14 cellular contexts compared by ENCODE assay signal in genomic region chr22:25402160-25402500, GRCh38.
A peak's percentile ranks its signal among the peaks of the same experiment; 100 is the strongest.
DNase-seq lines count a peak whose midpoint lies in the region; ATAC-seq, FAIRE-seq and TF ChIP-seq lines count a peak whose summit lies in the region.
"Had no signal": no experiment of that assay in that cellular context is flagged by ENCODE, and none has a peak within 500 bp of the region (broad histone marks: within the 10 kb centered on the region; RNA-seq: fewer than 3 reads in every experiment).

No MANE protein-coding gene starts in this region.

- TF ChIP-seq POLR2A in HepG2 (IDR thresholded peaks at IDR 0.05; ENCODE audit: insufficient read depth in 1 of 2, low read depth in 2 of 2, low read length in 2 of 2), result no peak

- H3K27me3 ChIP-seq in heart right ventricle (no peaks in the 10 kb centered on the region), RWPE2 (ENCODE audit: insufficient read depth, poor library complexity, severe bottlenecking) (no peaks in the 10 kb centered on the region), HepG2 (ENCODE audit: control insufficient read depth in 1 of 2, insufficient read depth in 2 of 2, low read length in 2 of 2) (no peaks in the 10 kb centered on the region; a peak in 1 of 5 replicates)

- no peak for TF ChIP-seq RAD21 in HepG2 (CRISPR knock-in tag; IDR thresholded peaks at IDR 0.05)

- no peak overlapping the region for H2AFZ ChIP-seq in HepG2 (ENCODE audit: low read length)

- no peaks in the 10 kb centered on the region for H3K9me3 ChIP-seq in heart right ventricle
- no peaks in the 10 kb centered on the region for H3K9me3 ChIP-seq in RWPE2 (ENCODE audit: severe bottlenecking)
- H3K9me3 ChIP-seq in HepG2 (ENCODE audit: low read length), result no peaks in the 10 kb centered on the region

- TF ChIP-seq EP300 in HepG2 (IDR thresholded peaks at IDR 0.05; ENCODE audit: low read depth in 2 of 2, low read length in 2 of 2) (no peak), HepG2 (CRISPR knock-in tag; IDR thresholded peaks at IDR 0.05; ENCODE audit: borderline replicate concordance) (no peak)

- TF ChIP-seq CTCF in heart right ventricle (IDR thresholded peaks at IDR 0.05) (no peak), RWPE2 (IDR thresholded peaks at IDR 0.05; ENCODE audit: poor library complexity, severe bottlenecking) (no peak), HepG2 (CRISPR knock-in tag; IDR thresholded peaks at IDR 0.05) (no peak), type B pancreatic cell (conservative IDR thresholded peaks at IDR 0.05) (no peak)

- no peaks in the 10 kb centered on the region for H3K9me3 Mint-ChIP-seq in type B pancreatic cell
- H3K9me3 Mint-ChIP-seq: nephron progenitor cell had no signal

- H4K20me1 ChIP-seq in HepG2 (ENCODE audit: insufficient read depth, low read length), result peaks cover 37% of the 10 kb centered on the region

- intact Hi-C loops in heart right ventricle (cut with DNase I) (loop anchor here in 7 of 10 donors (5.0 kb wide), 3 partner anchors 35 to 45 kb away; no protein-coding TSS in a partner anchor), left ventricle myocardium superior (cut with micrococcal nuclease) (no loop called here), HepG2 (cut with micrococcal nuclease; ENCODE audit: unreplicated experiment) (loop anchor here (1.0 to 5.0 kb wide), 2 partner anchors 18 to 40 kb away; no protein-coding TSS in a partner anchor)

- no peak for FAIRE-seq in HepG2 (lab: Jason Lieb, UNC)
- no peak for FAIRE-seq in RCC 7860 (lab: Jason Lieb, UNC)
- FAIRE-seq: islet of Langerhans had no signal

- H3K4me3 ChIP-seq in heart right ventricle, result peak overlapping the region in 3 of 10 donors; percentile 73 to 76 (median 75)
- H3K4me3 ChIP-seq in RWPE2 (ENCODE audit: severe bottlenecking), result no peak overlapping the region
- peak overlapping the region; percentile 3 to 84 (median 26); a peak in 5 of 6 replicates for H3K4me3 ChIP-seq in HepG2 (replicated peaks in 1 of 3; ENCODE audit: insufficient read depth in 1 of 3, low read depth in 2 of 3, low read length in 3 of 3)

- no peaks in the 10 kb centered on the region for H3K27me3 Mint-ChIP-seq in type B pancreatic cell

- H3K4me1 ChIP-seq in heart right ventricle, result peaks cover 26 to 66% (median 52%) of the 10 kb centered on the region in 9 donors
- H3K4me1 ChIP-seq in RWPE2 (ENCODE audit: insufficient read depth, poor library complexity, severe bottlenecking), result peaks cover 20% of the 10 kb centered on the region
- H3K4me1 ChIP-seq in HepG2 (ENCODE audit: insufficient read depth, low read length), result peaks cover 75% of the 10 kb centered on the region

- peak overlapping the region; percentile 25 for H3K4me3 Mint-ChIP-seq in type B pancreatic cell

- H3K4me2 ChIP-seq in HepG2 (ENCODE audit: low read depth, low read length), result peak overlapping the region; percentile 98

- H3K27ac ChIP-seq in heart right ventricle (peak overlapping the region in 9 of 10 donors; percentile 84 to 97 (median 93)), RWPE2 (ENCODE audit: poor library complexity, severe bottlenecking) (peak overlapping the region; percentile 79), HepG2 (ENCODE audit: extremely low read length, insufficient read depth, low read length) (peak overlapping the region; percentile 89)

- no peak for DNase-seq in heart right ventricle
- DNase-seq in left ventricle myocardium superior, result no peak
- no peak for DNase-seq in RWPE2 (ENCODE audit: low spot score)
- DNase-seq in HepG2 (ENCODE audit: low spot score), result no peak
- DNase-seq in type B pancreatic cell (ENCODE audit: extremely low spot score, unreplicated experiment), result no peak
- no peak for DNase-seq in RCC 7860 (ENCODE audit: low spot score)
- DNase-seq in UCSD-AML1 (lab: John Stamatoyannopoulos, UW; ENCODE audit: unreplicated experiment), result no peak
- DNase-seq in RKO (ENCODE audit: low spot score), result no peak
- DNase-seq: activated CD8-positive, alpha-beta memory T cell treated with anti-CD3 and anti-CD28 coated beads for 24 hours; GDM1; NCI-H1417 treated with DMSO at 0.1 percent for 48 hours; nephron progenitor cell; NK-92 treated with Interleukin-12 subunit alpha and Interleukin-12 subunit beta, amount 100 ng/mL, for 24 hours had no signal

- H3K36me3 ChIP-seq in heart right ventricle (no peaks in the 10 kb centered on the region), RWPE2 (ENCODE audit: low read depth) (no peaks in the 10 kb centered on the region), HepG2 (replicated peaks in 1 of 2; ENCODE audit: control insufficient read depth in 1 of 2, insufficient read depth in 2 of 2, low read length in 2 of 2) (no peaks in the 10 kb centered on the region)

- ATAC-seq in heart right ventricle, result no peak
- no peak for ATAC-seq in left ventricle myocardium superior
- no peak for ATAC-seq in RWPE2 (ENCODE audit: low read depth)
- no peak for ATAC-seq in HepG2

- WGBS in heart right ventricle, 2 donors, result 78 to 88% methylated on average over 6 of the region's 6 CpGs
- WGBS in HepG2 (ENCODE audit: low lambda C conversion rate), result 43% methylated on average over 6 of the region's 6 CpGs

- no TSS peak for BruUV-seq in HepG2 (replicated peaks; lab: Mats Ljungman, UMichigan)

- CTCF ChIA-PET in HepG2 (lab: Yijun Ruan, JAX; ENCODE audit: low intra/inter-chr PET ratio, low total read pairs), result no interaction called here

- no peak overlapping the region for H3K9ac ChIP-seq in HepG2 (ENCODE audit: insufficient read depth, low read depth, low read length)

- peak overlapping the region; percentile 55 for H3K27ac Mint-ChIP-seq in type B pancreatic cell

- POLR2A ChIA-PET in HepG2 (lab: Yijun Ruan, JAX), result interaction anchor here (0.7 to 0.8 kb wide), 2 partner anchors 11 to 18 kb away, joined by 3 to 4 read pairs; no protein-coding TSS in a partner anchor

- H3K79me2 ChIP-seq in HepG2 (ENCODE audit: insufficient read depth, low read length), result peaks cover 53% of the 10 kb centered on the region

- in situ Hi-C loops in HepG2 (cut with HindIII; ENCODE audit: extremely low pct_ligation_motif_present, low pct_unique_long_range_greater_than_20kb), result no loop called here

- H3K4me1 Mint-ChIP-seq in type B pancreatic cell (ENCODE audit: unreplicated experiment), result peaks cover 32% of the 10 kb centered on the region

- H3K36me3 Mint-ChIP-seq in type B pancreatic cell, result no peaks in the 10 kb centered on the region

TF ChIP-seq in HepG2, 621 proteins besides CTCF, POLR2A, EP300 and RAD21 (continues in another document):
- no peak for TF ChIP-seq AHDC1 (CRISPR knock-in tag; IDR thresholded peaks at IDR 0.05; ENCODE audit: borderline replicate concordance)
- TF ChIP-seq ZBTB34 (CRISPR knock-in tag; IDR thresholded peaks at IDR 0.05), result peak; percentile 44; the same call in 1 of the 2 replicates
- peak; percentile 23; the same call in 1 of the 2 replicates for TF ChIP-seq ZNF460 (CRISPR knock-in tag; IDR thresholded peaks at IDR 0.05; ENCODE audit: borderline replicate concordance)
- no peak for TF ChIP-seq ZNF547 (CRISPR knock-in tag; IDR thresholded peaks at IDR 0.05)
- no peak for TF ChIP-seq HOXA5 (CRISPR knock-in tag; IDR thresholded peaks at IDR 0.05)
